Comparison of ENCODE assay signal across 11 cellular contexts in genomic region chr2:217570394-217570793, GRCh38.
"Had no signal": no experiment of that assay in that cellular context is flagged by ENCODE, and none has a peak within 500 bp of the region (broad histone marks: within the 10 kb centered on the region; RNA-seq: fewer than 3 reads in every experiment).

No MANE protein-coding gene starts in this region.

- H3K4me3 ChIP-seq: GM23248, GM23338, HAP-1 had no signal

- DNase-seq: GM23248, GOT3, H7, H9, HCEC 1CT, HFFc6 had no signal

- H3K4me1 ChIP-seq: HAP-1 had no signal

- FAIRE-seq: H1, H54 had no signal

- H3K36me3 ChIP-seq: HAP-1 had no signal

- H3K27ac ChIP-seq: GM23248 had no signal

- H3K9me3 ChIP-seq: HAP-1 had no signal

- ATAC-seq: GM23338, HCT116 had no signal
